Comparison of ENCODE assay signal across 10 cellular contexts in genomic region chr14:69400154-69400553, GRCh38. TPM values are rescaled to one million over a fixed set of nuclear protein-coding genes. Genes with fewer than 3 reads are reported as not detected.
A peak's percentile ranks its signal among the peaks of the same experiment; 100 is the strongest.
DNase-seq lines count a peak whose midpoint lies in the region; ATAC-seq and TF ChIP-seq lines count a peak whose summit lies in the region.
"Had no signal": no experiment of that assay in that cellular context is flagged by ENCODE, and none has a peak within 500 bp of the region (broad histone marks: within the 10 kb centered on the region; RNA-seq: fewer than 3 reads in every experiment).

No MANE protein-coding gene starts in this region.

- ATAC-seq in left ventricle myocardium superior, result no peak
- ATAC-seq in activated naive CD8-positive, alpha-beta T cell treated with anti-CD3 and anti-CD28 coated beads, Interleukin-2, amount 50 U/mL, for 24 hours, result no peak
- no peak for ATAC-seq in upper lobe of left lung (ENCODE audit: low FRiP score in 2 of 2)
- ATAC-seq in HG03457 (IDR thresholded peaks at IDR 0.05; ENCODE audit: unreplicated experiment), result no peak
- ATAC-seq in HG03565 (IDR thresholded peaks at IDR 0.05; ENCODE audit: unreplicated experiment), result no peak

- H3K9me3 Mint-ChIP-seq in activated naive CD8-positive, alpha-beta T cell treated with anti-CD3 and anti-CD28 coated beads, Interleukin-2, amount 50 U/mL, for 24 hours, result peaks cover 5% of the 10 kb centered on the region

- peak overlapping the region; percentile 39 for H3K27ac Mint-ChIP-seq in activated naive CD8-positive, alpha-beta T cell treated with anti-CD3 and anti-CD28 coated beads, Interleukin-2, amount 50 U/mL, for 24 hours

- peaks cover 60% of the 10 kb centered on the region for H3K4me1 Mint-ChIP-seq in activated naive CD8-positive, alpha-beta T cell treated with anti-CD3 and anti-CD28 coated beads, Interleukin-2, amount 50 U/mL, for 24 hours

- TF ChIP-seq CTCF in left ventricle myocardium inferior (IDR thresholded peaks at IDR 0.05; ENCODE audit: borderline replicate concordance) (no peak), kidney epithelial cell (IDR thresholded peaks at IDR 0.05; ENCODE audit: insufficient read depth, low read length, poor library complexity, severe bottlenecking) (no peak), upper lobe of left lung (IDR thresholded peaks at IDR 0.05) (no peak)

- intact Hi-C loops in left ventricle myocardium inferior (cut with micrococcal nuclease) (no loop called here), left ventricle myocardium superior (cut with micrococcal nuclease) (no loop called here)

- H3K27ac ChIP-seq in left ventricle myocardium inferior (replicated peaks) (no peak overlapping the region), upper lobe of left lung (no peak overlapping the region)

- H3K4me1 ChIP-seq in left ventricle myocardium inferior, result peaks cover 76% of the 10 kb centered on the region
- peaks cover 42 to 59% (median 47%) of the 10 kb centered on the region in 4 donors for H3K4me1 ChIP-seq in upper lobe of left lung

- TF ChIP-seq EP300 in upper lobe of left lung (IDR thresholded peaks at IDR 0.05), result no peak

- no peak for TF ChIP-seq POLR2A in upper lobe of left lung (IDR thresholded peaks at IDR 0.05)

- H3K27me3 Mint-ChIP-seq in activated naive CD8-positive, alpha-beta T cell treated with anti-CD3 and anti-CD28 coated beads, Interleukin-2, amount 50 U/mL, for 24 hours, result no peaks in the 10 kb centered on the region

- DNase-seq in left ventricle myocardium inferior (no peak), left ventricle myocardium superior (no peak), kidney epithelial cell (ENCODE audit: low read depth) (no peak), upper lobe of left lung (no peak), SKM-1 treated with dmso at 0.1 percent for 144 hours (lab: John Stamatoyannopoulos, UW; ENCODE audit: unreplicated experiment) (no peak)
- no peak for DNase-seq in activated naive CD8-positive, alpha-beta T cell treated with anti-CD3 and anti-CD28 coated beads, Interleukin-2, amount 50 U/mL, for 24 hours
- DNase-seq: DMS79; stimulated activated CD4-positive, alpha-beta T cell treated with anti-CD3 and anti-CD28 coated beads, Interleukin-15, amount 100 ng/mL, for 24 hours had no signal

- H3K36me3 ChIP-seq in left ventricle myocardium inferior (peaks cover 17% of the 10 kb centered on the region), kidney epithelial cell (ENCODE audit: control insufficient read depth, insufficient read depth, low read length) (no peaks in the 10 kb centered on the region), upper lobe of left lung (peaks cover 0 to 11% (median 7%) of the 10 kb centered on the region in 4 donors)

- no peaks in the 10 kb centered on the region for H3K9me3 ChIP-seq in left ventricle myocardium inferior (replicated peaks)
- no peaks in the 10 kb centered on the region for H3K9me3 ChIP-seq in upper lobe of left lung

- peaks cover 38% of the 10 kb centered on the region for H3K36me3 Mint-ChIP-seq in activated naive CD8-positive, alpha-beta T cell treated with anti-CD3 and anti-CD28 coated beads, Interleukin-2, amount 50 U/mL, for 24 hours (ENCODE audit: low read depth)

- 84 to 86% methylated on average over 6 of the region's 6 CpGs for WGBS in upper lobe of left lung, 2 donors

- H3K4me3 ChIP-seq in left ventricle myocardium inferior, result peak overlapping the region; percentile 92
- H3K4me3 ChIP-seq in kidney epithelial cell (ENCODE audit: low read depth, low read length), result peak overlapping the region; percentile 73
- H3K4me3 ChIP-seq in upper lobe of left lung, result peak overlapping the region in 3 of 4 donors; percentile 77 to 87 (median 87)

- H3K4me3 Mint-ChIP-seq in activated naive CD8-positive, alpha-beta T cell treated with anti-CD3 and anti-CD28 coated beads, Interleukin-2, amount 50 U/mL, for 24 hours, result peak overlapping the region; percentile 90

- H3K27me3 ChIP-seq in left ventricle myocardium inferior (ENCODE audit: low read depth), result no peaks in the 10 kb centered on the region
- H3K27me3 ChIP-seq in kidney epithelial cell (ENCODE audit: control insufficient read depth, insufficient read depth, low read length), result no peaks in the 10 kb centered on the region
- no peaks in the 10 kb centered on the region for H3K27me3 ChIP-seq in upper lobe of left lung

RNA-seq across cellular contexts. Expression of gene SLC39A9, which starts 1.7 kb away (rescaled TPM):
- total RNA-seq in left ventricle myocardium inferior (17.2 TPM), left ventricle myocardium superior (18.4 TPM), kidney epithelial cell (82.8 and 86.3 TPM in 2 replicates), upper lobe of left lung (10 to 100 TPM; 17.8 to 70.4 (median 54.0) TPM)

RNA-seq across cellular contexts. Expression of gene ERH, which starts 2.1 kb away (rescaled TPM):
- total RNA-seq in left ventricle myocardium inferior (105 TPM), left ventricle myocardium superior (100.0 TPM), kidney epithelial cell (107 and 141 TPM in 2 replicates), upper lobe of left lung (100 to 1,000 TPM in 2 of 6 donors, 10 to 100 TPM in 4; 36.7 to 121 (median 60.5) TPM)
